In genomic region chr18:53268455-53268854, GRCh38 we compare ENCODE assay signal across 1 cellular context.
A peak's percentile ranks its signal among the peaks of the same experiment; 100 is the strongest.
TF ChIP-seq lines count a peak whose summit lies in the region.

No MANE protein-coding gene starts in this region.

TF ChIP-seq in Ishikawa, 13 proteins besides CTCF, POLR2A, EP300 and RAD21 (continued from another document):
- TF ChIP-seq REST (IDR thresholded peaks at IDR 0.05; ENCODE audit: low read depth) = peak; percentile 61; the same call in 1 of the 2 replicates
- no peak for TF ChIP-seq CEBPB (IDR thresholded peaks at IDR 0.05)
